ENCODE assay signal across 37 cellular contexts in the genomic region with DNA sequence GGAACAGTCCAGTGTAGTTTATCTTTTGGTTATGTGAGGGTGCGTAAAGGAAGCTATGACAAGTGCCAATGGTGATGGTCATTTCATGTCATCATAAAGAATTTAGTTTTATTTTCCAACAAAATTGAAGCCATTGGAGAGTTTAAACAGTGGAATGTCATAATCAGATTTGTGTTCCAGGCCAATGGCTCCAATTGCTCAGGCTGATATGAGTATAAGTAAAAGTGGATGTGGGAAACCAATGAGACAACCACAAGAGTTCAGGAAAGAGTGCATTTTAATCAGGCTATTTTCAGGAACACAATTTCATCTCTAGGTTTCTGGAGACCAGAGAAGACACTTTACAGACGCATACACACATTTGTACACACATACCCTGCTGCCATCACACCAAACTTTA. TPM values are rescaled to one million over a fixed set of nuclear protein-coding genes. Genes with fewer than 3 reads are reported as not detected.
"Had no signal": no experiment of that assay in that cellular context is flagged by ENCODE, and none has a peak within 500 bp of the region (broad histone marks: within the 10 kb centered on the region; RNA-seq: fewer than 3 reads in every experiment).

No MANE protein-coding gene starts in this region.

- H3K9me3 ChIP-seq: body of pancreas, heart left ventricle, neutrophil, ovary, prostate gland, right atrium auricular region, thyroid gland, upper lobe of right lung had no signal

- H3K27me3 ChIP-seq: body of pancreas, heart left ventricle, neutrophil, ovary, right atrium auricular region, thyroid gland, upper lobe of right lung had no signal

- H3K36me3 ChIP-seq: heart left ventricle, neutrophil, ovary, prostate gland, right atrium auricular region, thyroid gland, upper lobe of right lung had no signal

- H3K4me1 Mint-ChIP-seq: activated B cell treated with CpG ODN at 0.5 μM for 24 hours; activated CD4-positive, alpha-beta T cell treated with anti-CD3 and anti-CD28 coated beads for 36 hours; activated naive CD8-positive, alpha-beta T cell treated with anti-CD3 and anti-CD28 coated beads, Interleukin-2, amount 10 ng/mL, durations not matched to agents 7 days and 5 days; memory B cell; nephron had no signal

- H3K4me3 ChIP-seq: body of pancreas, heart left ventricle, ovary, prostate gland, right atrium auricular region, thyroid gland, upper lobe of right lung had no signal

- H3K9me3 Mint-ChIP-seq: activated naive CD8-positive, alpha-beta T cell treated with anti-CD3 and anti-CD28 coated beads, Interleukin-2, amount 10 ng/mL, durations not matched to agents 7 days and 5 days; stimulated activated naive CD8-positive, alpha-beta T cell treated with anti-CD3 and anti-CD28 coated beads, Interleukin-15, Interleukin-2, amounts not matched to agents 100 ng/mL and 50 ng/mL, for 24 hours had no signal

- H3K27ac Mint-ChIP-seq: activated B cell treated with CpG ODN at 0.5 μM for 24 hours; activated CD4-positive, alpha-beta T cell treated with anti-CD3 and anti-CD28 coated beads for 36 hours; activated naive CD8-positive, alpha-beta T cell treated with anti-CD3 and anti-CD28 coated beads, Interleukin-2, amount 10 ng/mL, durations not matched to agents 7 days and 5 days; activated T-helper 2 cell treated with anti-CD3 and anti-CD28 coated beads, Interferon-gamma antibody, Interleukin-2, Interleukin-4, amounts not matched to agents 10 μg/mL and 5 μg/mL and 100 μg/mL, durations not matched to agents 14 hours and 24 hours and 36 hours; memory B cell; nephron; stimulated activated naive CD8-positive, alpha-beta T cell treated with anti-CD3 and anti-CD28 coated beads, Interleukin-15, Interleukin-2, amounts not matched to agents 100 ng/mL and 50 ng/mL, for 24 hours; T-helper 1 cell treated with Interleukin-12 subunit alpha and Interleukin-12 subunit beta and Interleukin-4 antibody, amounts not matched to agents 30 μg/mL and 1 μg/mL, for 36 hours had no signal

- H3K36me3 Mint-ChIP-seq: activated naive CD8-positive, alpha-beta T cell treated with anti-CD3 and anti-CD28 coated beads, Interleukin-2, amount 10 ng/mL, durations not matched to agents 7 days and 5 days; memory B cell had no signal

- H3K27ac ChIP-seq: body of pancreas, heart left ventricle, neutrophil, ovary, prostate gland, right atrium auricular region, thyroid gland, upper lobe of right lung had no signal

- H3K4me1 ChIP-seq: body of pancreas, heart left ventricle, prostate gland, right atrium auricular region, thyroid gland, upper lobe of right lung had no signal

- H3K27me3 Mint-ChIP-seq: activated B cell treated with CpG ODN at 0.5 μM for 24 hours; activated CD4-positive, alpha-beta T cell treated with anti-CD3 and anti-CD28 coated beads for 36 hours; activated naive CD8-positive, alpha-beta T cell treated with anti-CD3 and anti-CD28 coated beads, Interleukin-2, amount 10 ng/mL, durations not matched to agents 7 days and 5 days; memory B cell; stimulated activated naive CD8-positive, alpha-beta T cell treated with anti-CD3 and anti-CD28 coated beads, Interleukin-15, Interleukin-2, amounts not matched to agents 100 ng/mL and 50 ng/mL, for 24 hours had no signal

- H3K4me3 Mint-ChIP-seq: activated B cell treated with CpG ODN at 0.5 μM for 24 hours; activated CD4-positive, alpha-beta T cell treated with anti-CD3 and anti-CD28 coated beads for 36 hours; activated naive CD8-positive, alpha-beta T cell treated with anti-CD3 and anti-CD28 coated beads, Interleukin-2, amount 10 ng/mL, durations not matched to agents 7 days and 5 days; activated T-cell treated with anti-CD3 and anti-CD28 coated beads, Interleukin-2, amount 50 U/mL, for 4 hours; memory B cell; nephron; stimulated activated naive CD8-positive, alpha-beta T cell treated with anti-CD3 and anti-CD28 coated beads, Interleukin-15, Interleukin-2, amounts not matched to agents 100 ng/mL and 50 ng/mL, for 24 hours; T-helper 1 cell treated with Interleukin-12 subunit alpha and Interleukin-12 subunit beta and Interleukin-4 antibody, amounts not matched to agents 30 μg/mL and 1 μg/mL, for 36 hours had no signal

- ATAC-seq: activated CD4-positive, alpha-beta T cell treated with anti-CD3 and anti-CD28 coated beads for 36 hours; activated T-cell treated with anti-CD3 and anti-CD28 coated beads, Interleukin-2, amount 50 U/mL, for 4 hours; body of pancreas; heart left ventricle; left colon; upper lobe of right lung had no signal

- FAIRE-seq: islet of Langerhans had no signal

- DNase-seq: activated B cell treated with CpG ODN at 0.5 μM for 24 hours; activated CD4-positive, alpha-beta T cell treated with anti-CD3 and anti-CD28 coated beads for 36 hours; activated CD4-positive, alpha-beta T cell treated with anti-CD3 and anti-CD28 coated beads, Interleukin-2, amount 50 U/mL, for 48 hours; activated CD8-positive, alpha-beta memory T cell treated with anti-CD3 and anti-CD28 coated beads, Interleukin-2, amount 50 U/mL, for 48 hours; activated naive CD4-positive, alpha-beta T cell treated with Interleukin-2 at 50 U/mL for 16 hours; activated naive CD8-positive, alpha-beta T cell treated with anti-CD3 and anti-CD28 coated beads, Interleukin-2, amount 10 ng/mL, durations not matched to agents 7 days and 5 days; activated T-cell treated with anti-CD3 and anti-CD28 coated beads, Interleukin-2, amount 50 U/mL, for 4 hours; amniotic stem cell; body of pancreas; dermis blood vessel endothelial cell; effector CD8-positive, alpha-beta T cell; foreskin melanocyte; heart left ventricle; left colon; ovary; stimulated activated CD4-positive, alpha-beta T cell treated with anti-CD3 and anti-CD28 coated beads, Interleukin-12 subunit alpha, Interleukin-12 subunit beta, amount 100 ng/mL, for 4 hours; stimulated activated CD4-positive, alpha-beta T cell treated with anti-CD3 and anti-CD28 coated beads, Interleukin-4, amount 100 ng/mL, for 4 hours; substantia nigra; T1000; thyroid gland; upper lobe of right lung had no signal

RNA-seq across cellular contexts. Expression of a gene that starts 20.7 kb away (rescaled TPM):
- total RNA-seq: activated B cell treated with CpG ODN at 0.5 μM for 24 hours; activated CD4-positive, alpha-beta T cell treated with anti-CD3 and anti-CD28 coated beads for 36 hours; activated CD8-positive, alpha-beta memory T cell treated with anti-CD3 and anti-CD28 coated beads for 36 hours; activated naive CD8-positive, alpha-beta T cell treated with anti-CD3 and anti-CD28 coated beads, Interleukin-2, amount 10 ng/mL, durations not matched to agents 7 days and 5 days; activated T-cell treated with anti-CD3 and anti-CD28 coated beads, Interleukin-2, amount 50 U/mL, for 4 hours; activated T-helper 2 cell treated with anti-CD3 and anti-CD28 coated beads, Interferon-gamma antibody, Interleukin-2, Interleukin-4, amounts not matched to agents 10 μg/mL and 5 μg/mL and 100 μg/mL, durations not matched to agents 14 hours and 24 hours and 36 hours; body of pancreas; cardiac septum; chondrocyte; dermis blood vessel endothelial cell; heart left ventricle; left colon; lower leg skin; mononuclear cell; myocyte; ovary; prostate gland; right atrium auricular region; thyroid gland; upper lobe of right lung had no signal
- polyA plus RNA-seq: esophagus, heart left ventricle, ovary had no signal
